8 cellular contexts compared by ENCODE assay signal in the genomic region with DNA sequence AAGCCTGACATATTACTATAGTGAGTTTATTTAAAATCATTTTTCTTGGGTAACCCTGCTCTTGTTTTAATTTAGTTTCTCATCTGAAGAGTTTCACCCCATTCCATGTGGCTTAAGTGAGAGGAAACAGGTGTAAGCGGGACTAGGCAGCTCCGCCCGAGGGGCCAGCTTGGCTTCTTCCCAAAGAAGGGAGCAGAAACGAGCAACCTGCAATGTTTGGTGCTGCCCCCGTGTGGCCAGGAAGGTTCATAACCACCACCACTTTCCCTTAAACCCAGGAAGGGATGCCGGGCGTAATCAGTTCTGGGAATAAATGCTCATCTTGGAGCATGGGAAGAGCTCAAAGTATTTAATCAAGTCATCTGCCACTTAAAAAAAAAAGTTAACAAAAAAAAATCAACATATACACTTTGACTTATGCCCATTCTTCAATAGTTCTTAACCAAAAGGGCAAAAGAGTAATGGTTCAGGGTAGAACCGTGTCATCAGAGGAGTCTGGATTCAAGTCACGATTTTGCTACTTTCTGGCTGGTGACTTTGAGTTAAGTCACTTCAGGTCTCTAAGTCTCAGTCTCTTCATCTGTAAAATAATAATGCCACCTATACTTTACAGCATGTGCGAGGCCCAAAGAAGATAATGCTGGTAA.
A peak's percentile ranks its signal among the peaks of the same experiment; 100 is the strongest.
DNase-seq lines count a peak whose midpoint lies in the region; ATAC-seq and TF ChIP-seq lines count a peak whose summit lies in the region.

No MANE protein-coding gene starts in this region.

- no peaks in the 10 kb centered on the region for H3K79me2 ChIP-seq in Karpas-422 (ENCODE audit: low read length)

- peaks cover 0 to 1% (median 0%) of the 10 kb centered on the region in 3 donors for H3K27me3 Mint-ChIP-seq in CD14-positive monocyte (ENCODE audit: low read depth in 3 of 3)
- H3K27me3 Mint-ChIP-seq in osteocyte (ENCODE audit: unreplicated experiment) = no peaks in the 10 kb centered on the region

- intact Hi-C loops in CD14-positive monocyte (cut with micrococcal nuclease) = loop anchor here (2.0 to 5.0 kb wide), 3 partner anchors 55 to 161 kb away; no protein-coding TSS in a partner anchor
- intact Hi-C loops in tibial artery (cut with DNase I; ENCODE audit: low total_unique reads) = no loop called here

- peak overlapping the region; percentile 77 for H3K4me2 ChIP-seq in Karpas-422 (ENCODE audit: low read depth, low read length, poor library complexity, severe bottlenecking)

- peak overlapping the region in 3 of 7 donors; percentile 42 to 93 (median 84) for H3K27ac Mint-ChIP-seq in CD14-positive monocyte
- H3K27ac Mint-ChIP-seq in osteocyte (ENCODE audit: unreplicated experiment) = no peak overlapping the region

- no peaks in the 10 kb centered on the region for H3K9me2 ChIP-seq in Karpas-422 (replicated peaks; ENCODE audit: insufficient read depth, low read length)

- H3K27ac ChIP-seq in Karpas-422 (ENCODE audit: low read length) (no peak overlapping the region), foreskin keratinocyte (no peak overlapping the region), tibial artery (peak overlapping the region; percentile 18 to 43)

- H3K36me3 ChIP-seq in Karpas-422 (ENCODE audit: insufficient read depth, low read length) = no peaks in the 10 kb centered on the region
- peaks cover 4 to 50% (median 16%) of the 10 kb centered on the region in 3 donors for H3K36me3 ChIP-seq in tibial artery

- peak overlapping the region; percentile 38; the same call in 1 of the 2 replicates for H3K9ac ChIP-seq in Karpas-422 (ENCODE audit: low read length)

- TF ChIP-seq CTCF in CD14-positive monocyte (IDR thresholded peaks at IDR 0.05) (peak; percentile 95), foreskin keratinocyte (conservative IDR thresholded peaks at IDR 0.05) (peak; percentile 78), osteocyte (IDR thresholded peaks at IDR 0.05) (peak; percentile 87), tibial artery (IDR thresholded peaks at IDR 0.05) (peak; percentile 77 to 80)

- H3K36me3 Mint-ChIP-seq in CD14-positive monocyte (no peaks in the 10 kb centered on the region), osteocyte (ENCODE audit: unreplicated experiment) (no peaks in the 10 kb centered on the region)

- DNase-seq in CD14-positive monocyte (ENCODE audit: low spot score) = peak; percentile 58
- DNase-seq in Karpas-422 = peak; percentile 87
- DNase-seq in RPMI8226 = peak; percentile 25
- DNase-seq in activated T-helper 9 cell treated with anti-CD3 and anti-CD28 coated beads, Interleukin-2, amount 50 U/mL, for 16 hours (ENCODE audit: low read depth) = peak; percentile 46
- DNase-seq in foreskin keratinocyte = peak in 1 of 2 donors; percentile 35
- peak; percentile 90 for DNase-seq in osteocyte (ENCODE audit: extremely low spot score, unreplicated experiment)
- peak; percentile 61 to 83 for DNase-seq in tibial artery

- H3K9me3 ChIP-seq in Karpas-422 (ENCODE audit: low read length) (no peaks in the 10 kb centered on the region), tibial artery (no peaks in the 10 kb centered on the region)

- ATAC-seq in GM19455 (IDR thresholded peaks at IDR 0.05; ENCODE audit: unreplicated experiment) = peak; percentile 90
- ATAC-seq in foreskin keratinocyte = peak; percentile 74

- H3K4me3 Mint-ChIP-seq in CD14-positive monocyte = peak overlapping the region; percentile 56 to 83
- H3K4me3 Mint-ChIP-seq in osteocyte (ENCODE audit: unreplicated experiment) = peak overlapping the region; percentile 49

- H3K9me3 Mint-ChIP-seq in CD14-positive monocyte (no peaks in the 10 kb centered on the region), osteocyte (ENCODE audit: unreplicated experiment) (no peaks in the 10 kb centered on the region)

- H3K4me1 Mint-ChIP-seq in CD14-positive monocyte (peaks cover 4% of the 10 kb centered on the region), osteocyte (ENCODE audit: unreplicated experiment) (peaks cover 5% of the 10 kb centered on the region)

- peak overlapping the region; percentile 99 for H2AFZ ChIP-seq in Karpas-422 (ENCODE audit: low read length)

- no peaks in the 10 kb centered on the region for H4K20me1 ChIP-seq in Karpas-422 (ENCODE audit: insufficient read depth, low read depth, low read length)

- peaks cover 7% of the 10 kb centered on the region for H3K4me1 ChIP-seq in Karpas-422 (ENCODE audit: low read length)
- H3K4me1 ChIP-seq in foreskin keratinocyte = no peaks in the 10 kb centered on the region
- peaks cover 0 to 17% (median 3%) of the 10 kb centered on the region in 4 donors for H3K4me1 ChIP-seq in tibial artery

- no peaks in the 10 kb centered on the region for H3K27me3 ChIP-seq in Karpas-422 (ENCODE audit: low read length)
- no peaks in the 10 kb centered on the region for H3K27me3 ChIP-seq in foreskin keratinocyte
- H3K27me3 ChIP-seq in tibial artery = no peaks in the 10 kb centered on the region

- peak overlapping the region; percentile 51 for H3K4me3 ChIP-seq in Karpas-422 (ENCODE audit: low read length)
- H3K4me3 ChIP-seq in tibial artery = no peak overlapping the region

Comparison
In these comparisons a context has a peak if more than half of its experiments do, and no peak if none do; other contexts are left out.
1. H3K27ac ChIP-seq: peak in tibial artery (2 of 2); none in Karpas-422 (single experiment) and foreskin keratinocyte (single experiment).
2. Peak in every context shown above with its lines, with median percentiles within 50 percentile points of each other: CTCF ChIP-seq.